In genomic region chr7:144019457-144019856, GRCh38 we compare ENCODE assay signal across 13 cellular contexts. TPM values are rescaled to one million over a fixed set of nuclear protein-coding genes. Genes with fewer than 3 reads are reported as not detected.
DNase-seq lines count a peak whose midpoint lies in the region; ATAC-seq and TF ChIP-seq lines count a peak whose summit lies in the region.
"Had no signal": no experiment of that assay in that cellular context is flagged by ENCODE, and none has a peak within 500 bp of the region (broad histone marks: within the 10 kb centered on the region; RNA-seq: fewer than 3 reads in every experiment).

No MANE protein-coding gene starts in this region.

- H3K4me3 ChIP-seq in trophoblast cell (ENCODE audit: low read depth, low read length) (no peak overlapping the region), ascending aorta (no peak overlapping the region)
- H3K4me3 ChIP-seq: tibial artery had no signal

- no peak overlapping the region for H2BK12ac ChIP-seq in trophoblast cell (ENCODE audit: low read length)

- H3K79me2 ChIP-seq in trophoblast cell (ENCODE audit: control insufficient read depth, insufficient read depth, low read length, poor library complexity) = no peaks in the 10 kb centered on the region

- TF ChIP-seq CTCF in ascending aorta (IDR thresholded peaks at IDR 0.05) = no peak

- DNase-seq in ELR (ENCODE audit: low read depth) = peak; percentile 46
- peak; percentile 37 for DNase-seq in RKO (ENCODE audit: low spot score)
- peak; percentile 26 for DNase-seq in fibroblast of the conjunctiva (ENCODE audit: low read depth)
- peak; percentile 84 to 94 for DNase-seq in trophoblast cell
- DNase-seq in HUDEP-2 (lab: John Stamatoyannopoulos, UW; ENCODE audit: unreplicated experiment in 76 of 76) = no peak
- no peak for DNase-seq in retina
- no peak for DNase-seq in ascending aorta (ENCODE audit: low spot score in 2 of 2)
- DNase-seq: DMS79 treated with DMSO at 0.1 percent for 48 hours, NCI-H1436 treated with DMSO at 0.1 percent for 48 hours had no signal

- H2AFZ ChIP-seq in trophoblast cell (ENCODE audit: insufficient read depth, low read length, poor library complexity) = no peak overlapping the region

- intact Hi-C loops in ascending aorta (cut with DNase I) = no loop called here

- no peak overlapping the region for H3K4ac ChIP-seq in trophoblast cell (ENCODE audit: low read depth, low read length)

- H3K9me3 ChIP-seq in trophoblast cell (ENCODE audit: insufficient read depth, low read depth, low read length) (peaks cover 2% of the 10 kb centered on the region), ascending aorta (no peaks in the 10 kb centered on the region)
- H3K9me3 ChIP-seq: tibial artery had no signal

- H3K23ac ChIP-seq in trophoblast cell (ENCODE audit: low read length) = no peak overlapping the region

- H3K14ac ChIP-seq in trophoblast cell (ENCODE audit: low read length) = no peak overlapping the region

- no peak overlapping the region for H3K18ac ChIP-seq in trophoblast cell (ENCODE audit: low read length)

- H2BK120ac ChIP-seq in trophoblast cell (ENCODE audit: insufficient read depth, low read length, poor library complexity) = no peak overlapping the region

- H3K27ac ChIP-seq in trophoblast cell (ENCODE audit: low read depth, low read length) = no peak overlapping the region
- H3K27ac ChIP-seq in ascending aorta = no peak overlapping the region
- H3K27ac ChIP-seq: tibial artery had no signal

- H3K27me3 ChIP-seq in trophoblast cell (ENCODE audit: insufficient read depth, low read length) (no peaks in the 10 kb centered on the region), ascending aorta (no peaks in the 10 kb centered on the region)
- H3K27me3 ChIP-seq: tibial artery had no signal

- H3K36me3 ChIP-seq in trophoblast cell (ENCODE audit: control insufficient read depth in 1 of 2, insufficient read depth in 2 of 2, low read length in 2 of 2) = no peaks in the 10 kb centered on the region
- no peaks in the 10 kb centered on the region for H3K36me3 ChIP-seq in ascending aorta
- H3K36me3 ChIP-seq: tibial artery had no signal

- H2AK5ac ChIP-seq in trophoblast cell (ENCODE audit: low read length) = no peak overlapping the region

- H2BK5ac ChIP-seq in trophoblast cell (ENCODE audit: low read depth, low read length, poor library complexity) = no peak overlapping the region

- no peak overlapping the region for H3K9ac ChIP-seq in trophoblast cell (ENCODE audit: low read length)

- H4K91ac ChIP-seq in trophoblast cell (ENCODE audit: low read depth, low read length) = no peak overlapping the region

- H3K4me1 ChIP-seq in trophoblast cell (ENCODE audit: control insufficient read depth in 1 of 2, insufficient read depth in 2 of 2, low read length in 2 of 2) = peaks cover 0 to 2% of the 10 kb centered on the region in 2 experiments
- H3K4me1 ChIP-seq in ascending aorta = no peaks in the 10 kb centered on the region

- H4K8ac ChIP-seq in trophoblast cell (ENCODE audit: low read depth, low read length) = no peak overlapping the region

- no CpG with 5 or more reads among the region's 2 CpGs for WGBS in trophoblast cell (ENCODE audit: extremely low coverage, insufficient coverage, insufficient read length)

- no peak for ATAC-seq in GM18861 (IDR thresholded peaks at IDR 0.05; ENCODE audit: unreplicated experiment)

- H3K4me2 ChIP-seq in trophoblast cell (ENCODE audit: low read length) = no peak overlapping the region

- no peak overlapping the region for H4K12ac ChIP-seq in trophoblast cell (ENCODE audit: low read depth, low read length)

- no peaks in the 10 kb centered on the region for H3K79me1 ChIP-seq in trophoblast cell (ENCODE audit: low read length)

RNA-seq across cellular contexts. Expression of gene OR6B1, which starts 19.3 kb away (rescaled TPM):
- 0.06 and 0.07 TPM in 2 replicates for polyA plus RNA-seq in trophoblast cell (2013)
- not detected for total RNA-seq in ascending aorta
- total RNA-seq: activated CD8-positive, alpha-beta memory T cell treated with anti-CD3 and anti-CD28 coated beads for 36 hours had no signal
- polyA plus RNA-seq: liver had no signal

RNA-seq across cellular contexts. Expression of gene OR2A5, which starts 29.3 kb away (rescaled TPM):
- polyA plus RNA-seq in trophoblast cell (2013) = not detected in 2 replicates
- not detected for total RNA-seq in ascending aorta
- total RNA-seq: activated CD8-positive, alpha-beta memory T cell treated with anti-CD3 and anti-CD28 coated beads for 36 hours had no signal
- polyA plus RNA-seq: liver had no signal

RNA-seq across cellular contexts. Expression of gene OR2A25, which starts 50.2 kb away (rescaled TPM):
- polyA plus RNA-seq in trophoblast cell (2013) = not detected in 2 replicates
- not detected for total RNA-seq in ascending aorta
- total RNA-seq: activated CD8-positive, alpha-beta memory T cell treated with anti-CD3 and anti-CD28 coated beads for 36 hours; liver had no signal
- polyA plus RNA-seq: liver had no signal

Comparison
In these comparisons a context has a peak if more than half of its experiments do, and no peak if none do; other contexts are left out.
1. DNase-seq: peak in ELR (single experiment), RKO (single experiment), fibroblast of the conjunctiva (single experiment) and trophoblast cell (2 of 2); none in HUDEP-2 (0 of 76), retina (single experiment) and ascending aorta (0 of 2).